Comparison of ENCODE assay signal across 9 cellular contexts in genomic region chr17:6507535-6507934, GRCh38. TPM values are rescaled to one million over a fixed set of nuclear protein-coding genes. Genes with fewer than 3 reads are reported as not detected.
DNase-seq lines count a peak whose midpoint lies in the region; ATAC-seq, FAIRE-seq and TF ChIP-seq lines count a peak whose summit lies in the region.
"Had no signal": no experiment of that assay in that cellular context is flagged by ENCODE, and none has a peak within 500 bp of the region (broad histone marks: within the 10 kb centered on the region; RNA-seq: fewer than 3 reads in every experiment).

No MANE protein-coding gene starts in this region.

- no peak for TF ChIP-seq POLR2A in GM12892 (IDR thresholded peaks at IDR 0.05; ENCODE audit: low read depth, low read length)

- no peak overlapping the region for H3K4me3 ChIP-seq in epithelial cell of esophagus (ENCODE audit: low read length)

- ATAC-seq in GM18519 (IDR thresholded peaks at IDR 0.05; ENCODE audit: low FRiP score, unreplicated experiment) = no peak
- no peak for ATAC-seq in HG02763 (IDR thresholded peaks at IDR 0.05; ENCODE audit: unreplicated experiment)
- ATAC-seq in HG03442 (IDR thresholded peaks at IDR 0.05; ENCODE audit: unreplicated experiment) = no peak

- no peak for TF ChIP-seq CTCF in epithelial cell of esophagus (IDR thresholded peaks at IDR 0.05; ENCODE audit: insufficient read depth, low read depth, low read length, missing control alignments)

- no peak for FAIRE-seq in GM12892 (lab: Jason Lieb, UNC)

- peak; percentile 97 for DNase-seq in AG20443 (ENCODE audit: low spot score)
- DNase-seq in NCI-H226 = peak; percentile 94
- peak; percentile 96 for DNase-seq in epithelial cell of esophagus (ENCODE audit: low read depth)
- DNase-seq in non-pigmented ciliary epithelial cell (ENCODE audit: low read depth) = peak; percentile 30
- DNase-seq in GM12892 (ENCODE audit: insufficient read length) = no peak
- DNase-seq: Karpas-422 had no signal

RNA-seq across cellular contexts. Expression of gene PITPNM3, which starts 48.8 kb away (rescaled TPM):
- 0.68 TPM for polyA plus RNA-seq in GM12892 (2012; ENCODE audit: missing spikeins)
